ENCODE assay signal across 24 cellular contexts in genomic region chr9:37100317-37100716, GRCh38. TPM values are rescaled to one million over a fixed set of nuclear protein-coding genes. Genes with fewer than 3 reads are reported as not detected.
DNase-seq lines count a peak whose midpoint lies in the region; ATAC-seq, FAIRE-seq and TF ChIP-seq lines count a peak whose summit lies in the region.
"Had no signal": no experiment of that assay in that cellular context is flagged by ENCODE, and none has a peak within 500 bp of the region (broad histone marks: within the 10 kb centered on the region; RNA-seq: fewer than 3 reads in every experiment).

No MANE protein-coding gene starts in this region.

- H3K9ac ChIP-seq in Karpas-422 (ENCODE audit: low read length) (peak overlapping the region; percentile 17; the same call in 1 of the 2 replicates), keratinocyte (ENCODE audit: control insufficient read depth, extremely low read depth, insufficient read depth, low read length) (no peak overlapping the region)
- H3K9ac ChIP-seq: BLaER1 treated with 17β-estradiol and CSF1 and Interleukin-3, amounts not matched to agents 10 nM and 100 nM had no signal

- peak overlapping the region; percentile 43 for H3K27ac ChIP-seq in Karpas-422 (ENCODE audit: low read length)
- H3K27ac ChIP-seq in keratinocyte (ENCODE audit: control insufficient read depth, insufficient read depth, low read length) = no peak overlapping the region
- H3K27ac ChIP-seq: BLaER1 treated with 17β-estradiol and CSF1 and Interleukin-3, amounts not matched to agents 10 nM and 100 nM; neutrophil; uterus had no signal

- ATAC-seq in activated B cell treated with CpG ODN at 0.5 μM for 24 hours (ENCODE audit: low read depth) (no peak), HG03139 (IDR thresholded peaks at IDR 0.05; ENCODE audit: unreplicated experiment) (no peak), GM18517 (IDR thresholded peaks at IDR 0.05; ENCODE audit: unreplicated experiment) (no peak), HG03039 (IDR thresholded peaks at IDR 0.05; ENCODE audit: unreplicated experiment) (no peak)
- ATAC-seq: activated CD8-positive, alpha-beta memory T cell treated with anti-CD3 and anti-CD28 coated beads, Interleukin-2, amount 10 ng/mL, durations not matched to agents 7 days and 5 days; activated naive CD4-positive, alpha-beta T cell treated with anti-CD3 and anti-CD28 coated beads, Interleukin-2, amount 50 U/mL, for 72 hours had no signal

- H4K20me1 ChIP-seq in Karpas-422 (ENCODE audit: insufficient read depth, low read depth, low read length) (no peaks in the 10 kb centered on the region), keratinocyte (ENCODE audit: control insufficient read depth, extremely low read depth, insufficient read depth, low read length) (no peaks in the 10 kb centered on the region)
- H4K20me1 ChIP-seq: BLaER1 treated with 17β-estradiol and CSF1 and Interleukin-3, amounts not matched to agents 10 nM and 100 nM had no signal

- H3K9me3 Mint-ChIP-seq in activated B cell treated with CpG ODN at 0.5 μM for 24 hours = no peaks in the 10 kb centered on the region
- H3K9me3 Mint-ChIP-seq: activated naive CD4-positive, alpha-beta T cell treated with anti-CD3 and anti-CD28 coated beads, Interleukin-2, amount 50 U/mL, for 72 hours; activated T-helper 1 cell treated with anti-CD3 and anti-CD28 coated beads, Interleukin-12 subunit alpha, Interleukin-12 subunit beta, Interleukin-2, Interleukin-4 antibody, amounts not matched to agents 30 ng/mL and 10 ng/mL and 1 ng/mL, durations not matched to agents 14 hours and 24 hours and 36 hours had no signal

- H3K79me2 ChIP-seq in Karpas-422 (ENCODE audit: low read length) = no peaks in the 10 kb centered on the region
- H3K79me2 ChIP-seq in keratinocyte (ENCODE audit: control insufficient read depth, insufficient read depth, low read length) = no peaks in the 10 kb centered on the region

- no peaks in the 10 kb centered on the region for H3K27me3 Mint-ChIP-seq in activated B cell treated with CpG ODN at 0.5 μM for 24 hours
- H3K27me3 Mint-ChIP-seq: activated CD8-positive, alpha-beta memory T cell treated with anti-CD3 and anti-CD28 coated beads, Interleukin-2, amount 10 ng/mL, durations not matched to agents 7 days and 5 days had no signal

- dilution Hi-C loops in keratinocyte (cut with MboI; ENCODE audit: extremely low pct_ligation_motif_present, low sequenced_read_pairs) = no loop called here

- peak; percentile 80 for FAIRE-seq in keratinocyte (lab: Jason Lieb, UNC)

- DNase-seq in ACHN = peak; percentile 51
- no peak for DNase-seq in Karpas-422
- no peak for DNase-seq in activated B cell treated with CpG ODN at 0.5 μM for 24 hours
- no peak for DNase-seq in keratinocyte (ENCODE audit: low read depth, low spot score)
- DNase-seq in Kasumi-1 (lab: John Stamatoyannopoulos, UW) = no peak
- DNase-seq: activated CD4-positive, alpha-beta T cell treated with anti-CD3 and anti-CD28 coated beads for 48 hours; activated CD8-positive, alpha-beta memory T cell treated with anti-CD3 and anti-CD28 coated beads, Interleukin-2, amount 10 ng/mL, durations not matched to agents 7 days and 5 days; Calu3; effector memory CD4-positive, alpha-beta T cell; GDM1; KG1; NCI-H1092; NCI-H2029 treated with DMSO at 0.1 percent for 48 hours; NCI-H446; Right ventricle myocardium superior; stimulated activated CD4-positive, alpha-beta T cell treated with anti-CD3 and anti-CD28 coated beads, Interleukin-12 subunit alpha, Interleukin-12 subunit beta, amount 100 ng/mL, for 4 hours; uterus had no signal

- H3K27ac Mint-ChIP-seq in activated B cell treated with CpG ODN at 0.5 μM for 24 hours = peak overlapping the region; percentile 77
- H3K27ac Mint-ChIP-seq: activated CD8-positive, alpha-beta memory T cell treated with anti-CD3 and anti-CD28 coated beads, Interleukin-2, amount 10 ng/mL, durations not matched to agents 7 days and 5 days; activated naive CD4-positive, alpha-beta T cell treated with anti-CD3 and anti-CD28 coated beads, Interleukin-2, amount 50 U/mL, for 72 hours; activated T-helper 1 cell treated with anti-CD3 and anti-CD28 coated beads, Interleukin-12 subunit alpha, Interleukin-12 subunit beta, Interleukin-2, Interleukin-4 antibody, amounts not matched to agents 30 ng/mL and 10 ng/mL and 1 ng/mL, durations not matched to agents 14 hours and 24 hours and 36 hours had no signal

- peaks cover 15% of the 10 kb centered on the region for H3K4me1 ChIP-seq in Karpas-422 (ENCODE audit: low read length)
- peaks cover 17% of the 10 kb centered on the region for H3K4me1 ChIP-seq in keratinocyte (ENCODE audit: control insufficient read depth, extremely low read depth, insufficient read depth, low read length)
- H3K4me1 ChIP-seq: uterus had no signal

- intact Hi-C loops in activated B cell treated with CpG ODN at 0.5 μM for 24 hours (cut with micrococcal nuclease) = loop anchor here (2.0 kb wide), 2 partner anchors 16 to 20 kb away; partner anchors contain the start of gene ZCCHC7

- no peak overlapping the region for H3K4me3 ChIP-seq in Karpas-422 (ENCODE audit: low read length)
- H3K4me3 ChIP-seq in keratinocyte (ENCODE audit: control insufficient read depth in 2 of 3, extremely low read depth in 1 of 3, insufficient read depth in 2 of 3, low read depth in 1 of 3, low read length in 3 of 3) = no peak overlapping the region
- H3K4me3 ChIP-seq: BLaER1 treated with 17β-estradiol and CSF1 and Interleukin-3, amounts not matched to agents 10 nM and 100 nM; uterus had no signal

- H3K4me3 Mint-ChIP-seq in activated B cell treated with CpG ODN at 0.5 μM for 24 hours = peak overlapping the region; percentile 24
- H3K4me3 Mint-ChIP-seq: activated CD8-positive, alpha-beta memory T cell treated with anti-CD3 and anti-CD28 coated beads, Interleukin-2, amount 10 ng/mL, durations not matched to agents 7 days and 5 days; activated T-helper 1 cell treated with anti-CD3 and anti-CD28 coated beads, Interleukin-12 subunit alpha, Interleukin-12 subunit beta, Interleukin-2, Interleukin-4 antibody, amounts not matched to agents 30 ng/mL and 10 ng/mL and 1 ng/mL, durations not matched to agents 14 hours and 24 hours and 36 hours had no signal

- TF ChIP-seq CTCF in activated B cell treated with CpG ODN at 0.5 μM for 24 hours (IDR thresholded peaks at IDR 0.05) (no peak), keratinocyte (optimal IDR thresholded peaks at IDR 0.05 in 1 of 3, IDR thresholded peaks at IDR 0.05 in 1 of 3, conservative IDR thresholded peaks at IDR 0.05 in 1 of 3; ENCODE audit: extremely low read depth in 1 of 3, insufficient read depth in 2 of 3, low read length in 3 of 3) (no peak)

- peaks cover 44% of the 10 kb centered on the region for H3K4me1 Mint-ChIP-seq in activated B cell treated with CpG ODN at 0.5 μM for 24 hours

- no peaks in the 10 kb centered on the region for H3K9me2 ChIP-seq in Karpas-422 (replicated peaks; ENCODE audit: insufficient read depth, low read length)

- no peaks in the 10 kb centered on the region for H3K9me1 ChIP-seq in keratinocyte (ENCODE audit: control insufficient read depth, extremely low read depth, insufficient read depth, low read length)

- H3K9me3 ChIP-seq in Karpas-422 (ENCODE audit: low read length) (no peaks in the 10 kb centered on the region), keratinocyte (ENCODE audit: control insufficient read depth, low read depth, low read length) (no peaks in the 10 kb centered on the region)
- H3K9me3 ChIP-seq: BLaER1 treated with 17β-estradiol and CSF1 and Interleukin-3, amounts not matched to agents 10 nM and 100 nM; neutrophil; uterus had no signal

- no peaks in the 10 kb centered on the region for H3K36me3 ChIP-seq in Karpas-422 (ENCODE audit: insufficient read depth, low read length)
- no peaks in the 10 kb centered on the region for H3K36me3 ChIP-seq in keratinocyte (ENCODE audit: control insufficient read depth in 2 of 2, extremely low read depth in 1 of 2, insufficient read depth in 2 of 2, low read length in 2 of 2)
- H3K36me3 ChIP-seq: BLaER1 treated with 17β-estradiol and CSF1 and Interleukin-3, amounts not matched to agents 10 nM and 100 nM; neutrophil; uterus had no signal

- POLR2A ChIA-PET in activated B cell treated with CpG ODN at 0.5 μM for 24 hours (lab: Charles Lee) = interaction anchor here (0.6 to 2.4 kb wide), 12 partner anchors 11 to 271 kb away, joined by 3 to 10 read pairs (median 4); partner anchors contain the start of genes PAX5 and ZCCHC7

- H3K36me3 Mint-ChIP-seq in activated B cell treated with CpG ODN at 0.5 μM for 24 hours (ENCODE audit: low read depth) = no peaks in the 10 kb centered on the region
- H3K36me3 Mint-ChIP-seq: activated CD8-positive, alpha-beta memory T cell treated with anti-CD3 and anti-CD28 coated beads, Interleukin-2, amount 10 ng/mL, durations not matched to agents 7 days and 5 days; activated naive CD4-positive, alpha-beta T cell treated with anti-CD3 and anti-CD28 coated beads, Interleukin-2, amount 50 U/mL, for 72 hours had no signal

- H3K4me2 ChIP-seq in Karpas-422 (ENCODE audit: low read depth, low read length, poor library complexity, severe bottlenecking) (peak overlapping the region; percentile 53), keratinocyte (ENCODE audit: control insufficient read depth, extremely low read depth, insufficient read depth, low read depth, low read length) (no peak overlapping the region)
- H3K4me2 ChIP-seq: BLaER1 treated with 17β-estradiol and CSF1 and Interleukin-3, amounts not matched to agents 10 nM and 100 nM had no signal

- 0 out of 2 replicates have a peak overlapping the region, but pooled peaks have one; percentile 32 for H2AFZ ChIP-seq in Karpas-422 (ENCODE audit: low read length)
- H2AFZ ChIP-seq in keratinocyte (ENCODE audit: control insufficient read depth, low read length) = no peak overlapping the region

- in situ Hi-C loops in ACHN (cut with HindIII; ENCODE audit: low pct_ligation_motif_present, low pct_unique_long_range_greater_than_20kb, low sequenced_read_pairs) = no loop called here

- no peaks in the 10 kb centered on the region for H3K27me3 ChIP-seq in Karpas-422 (ENCODE audit: low read length)
- no peaks in the 10 kb centered on the region for H3K27me3 ChIP-seq in keratinocyte (ENCODE audit: control insufficient read depth, extremely low read depth, insufficient read depth, low read length)
- H3K27me3 ChIP-seq: BLaER1 treated with 17β-estradiol and CSF1 and Interleukin-3, amounts not matched to agents 10 nM and 100 nM; uterus had no signal

- CTCF ChIA-PET in activated B cell treated with CpG ODN at 0.5 μM for 24 hours (lab: Charles Lee) = interaction anchor here (0.6 kb wide), 1 partner anchor 227 kb away, joined by 3 read pairs; no protein-coding TSS in a partner anchor

RNA-seq across cellular contexts. Expression of gene ZCCHC7, which starts 20.1 kb away (rescaled TPM):
- 58.4 and 85.1 TPM in 2 replicates for total RNA-seq in Karpas-422 (2014; rRNA removed; shearing (Covaris generic); ENCODE audit: low replicate concordance)
- 70.3 and 70.8 TPM in 2 replicates for total RNA-seq in activated B cell treated with CpG ODN at 0.5 μM for 24 hours
- polyA plus RNA-seq in keratinocyte = 11.9 to 17.1 TPM (median 16.5 TPM) in 3 replicates
- polyA plus RNA-seq in keratinocyte (2011; ENCODE audit: low read depth) = 25.4 TPM
- polyA plus RNA-seq in keratinocyte (2011; cell fraction: cytosol; rRNA removed) = 11.5 and 17.9 TPM in 2 replicates
- 18.5 and 22.0 TPM in 2 replicates for polyA plus RNA-seq in keratinocyte (2011; cell fraction: nucleus; rRNA removed)
- polyA plus RNA-seq in keratinocyte (2012; ENCODE audit: low replicate concordance) = 9.0 and 14.8 TPM in 2 replicates
- polyA minus RNA-seq in keratinocyte = 13.2 to 27.6 TPM (median 19.9 TPM) in 3 replicates
- 17.8 TPM for polyA minus RNA-seq in keratinocyte (2011; cell fraction: cytosol; rRNA and poly(A)+ RNA removed)
- 10.0 and 21.3 TPM in 2 replicates for polyA minus RNA-seq in keratinocyte (2011; cell fraction: nucleus; rRNA and poly(A)+ RNA removed)
